ENCODE assay signal across 10 cellular contexts in the genomic region with DNA sequence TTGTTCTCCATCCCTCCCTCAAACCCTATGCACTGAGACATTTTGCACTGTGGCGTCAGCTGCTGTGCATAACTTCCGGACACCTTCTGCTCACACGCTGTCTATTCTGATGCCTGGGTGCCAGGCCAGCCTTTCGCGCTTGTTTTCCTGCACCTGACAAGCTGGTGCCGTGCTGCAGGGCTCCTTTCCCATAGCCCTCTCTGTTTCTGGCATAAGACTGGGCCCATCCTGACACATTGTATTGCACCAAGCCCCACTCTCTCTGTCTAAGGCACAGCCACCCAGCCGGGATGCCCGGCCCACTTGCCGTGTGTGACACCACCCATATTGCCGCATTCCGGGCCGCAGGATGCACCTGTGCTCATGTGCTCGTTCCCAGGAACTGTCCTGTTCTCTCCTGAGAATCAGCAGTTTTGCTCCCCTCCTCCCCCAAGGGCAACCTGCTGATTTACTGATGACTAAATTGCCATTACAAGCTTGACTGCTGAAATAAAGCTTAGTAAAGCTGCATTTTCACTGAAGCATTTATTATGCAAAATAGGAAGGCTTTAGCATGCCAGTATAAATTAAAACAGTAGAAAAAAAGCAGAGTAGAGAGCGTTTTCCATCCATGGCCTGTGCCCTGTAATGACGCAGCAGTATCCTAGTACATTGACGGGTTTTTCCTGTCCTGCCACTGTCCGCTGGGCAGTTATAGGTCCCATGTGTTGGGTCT.
DNase-seq lines count a peak whose midpoint lies in the region; ATAC-seq and TF ChIP-seq lines count a peak whose summit lies in the region.
"Had no signal": no experiment of that assay in that cellular context is flagged by ENCODE, and none has a peak within 500 bp of the region (broad histone marks: within the 10 kb centered on the region; RNA-seq: fewer than 3 reads in every experiment).

No MANE protein-coding gene starts in this region.

- TF ChIP-seq CTCF in GM06990 (IDR thresholded peaks at IDR 0.05; ENCODE audit: insufficient read depth, low read length, poor library complexity, severe bottlenecking): no peak
- no peak for TF ChIP-seq CTCF in MM.1S (IDR thresholded peaks at IDR 0.05; ENCODE audit: low read length)
- TF ChIP-seq CTCF in esophagus squamous epithelium (IDR thresholded peaks at IDR 0.05): no peak

- no peak for TF ChIP-seq POLR2A in esophagus squamous epithelium (IDR thresholded peaks at IDR 0.05)

- H3K4me3 ChIP-seq in GM06990 (replicated peaks; ENCODE audit: low read depth, low read length): no peak overlapping the region
- H3K4me3 ChIP-seq in MM.1S (ENCODE audit: low read length): peak overlapping the region; percentile 24
- no peak overlapping the region for H3K4me3 ChIP-seq in esophagus squamous epithelium
- H3K4me3 ChIP-seq in MG63: no peak overlapping the region
- H3K4me3 ChIP-seq: lung had no signal

- ATAC-seq in GM19468 (IDR thresholded peaks at IDR 0.05; ENCODE audit: extremely low read depth, unreplicated experiment): peak; percentile 22

- WGBS in esophagus squamous epithelium, 2 donors: 63 to 68% methylated on average over 13 to 16 of the region's 17 CpGs

- no peaks in the 10 kb centered on the region for H3K27me3 ChIP-seq in GM06990 (replicated peaks; ENCODE audit: control insufficient read depth, insufficient read depth, low read length)
- H3K27me3 ChIP-seq in MM.1S (replicated peaks; ENCODE audit: insufficient read depth, low read length): no peaks in the 10 kb centered on the region
- H3K27me3 ChIP-seq in esophagus squamous epithelium: no peaks in the 10 kb centered on the region
- H3K27me3 ChIP-seq in MG63: no peaks in the 10 kb centered on the region

- no peaks in the 10 kb centered on the region for H3K9me2 ChIP-seq in MM.1S (replicated peaks; ENCODE audit: insufficient read depth, low read length)

- H3K27ac ChIP-seq in MM.1S (ENCODE audit: low read length): peak overlapping the region; percentile 47
- peak overlapping the region in 3 of 4 donors; percentile 57 to 76 (median 74) for H3K27ac ChIP-seq in esophagus squamous epithelium

- peak overlapping the region; percentile 29 for H2AFZ ChIP-seq in MM.1S (ENCODE audit: low read length)

- no peaks in the 10 kb centered on the region for H3K79me2 ChIP-seq in MM.1S (ENCODE audit: low read length)

- no peaks in the 10 kb centered on the region for H3K9me3 ChIP-seq in MM.1S (replicated peaks; ENCODE audit: insufficient read depth, low read length)
- H3K9me3 ChIP-seq in esophagus squamous epithelium: no peaks in the 10 kb centered on the region
- no peaks in the 10 kb centered on the region for H3K9me3 ChIP-seq in MG63

- peaks cover 25% of the 10 kb centered on the region for H3K4me1 ChIP-seq in MM.1S (ENCODE audit: low read length)
- H3K4me1 ChIP-seq in esophagus squamous epithelium: peaks cover 10 to 50% (median 10%) of the 10 kb centered on the region in 3 donors

- peak overlapping the region; percentile 3; the same call in 1 of the 2 replicates for H3K9ac ChIP-seq in MM.1S (ENCODE audit: low read length)

- intact Hi-C loops in esophagus squamous epithelium (cut with DNase I) (no loop called here), cardiac septum (cut with DNase I) (no loop called here)

- DNase-seq in GM06990 (ENCODE audit: extremely low read depth, insufficient read length) (peak; percentile 41), MM.1S (peak; percentile 77), esophagus squamous epithelium (lab: John Stamatoyannopoulos, UW) (no peak), NCI-H1092 (lab: John Stamatoyannopoulos, UW) (no peak), islet precursor cell (no peak), cardiac septum (ENCODE audit: low spot score) (no peak), MG63 (no peak)
- DNase-seq: NCI-H510A had no signal

- H3K36me3 ChIP-seq in GM06990 (ENCODE audit: control insufficient read depth, insufficient read depth, low read length): no peaks in the 10 kb centered on the region; the same call in 1 of the 2 replicates
- no peaks in the 10 kb centered on the region for H3K36me3 ChIP-seq in MM.1S (replicated peaks; ENCODE audit: insufficient read depth, low read length)
- no peaks in the 10 kb centered on the region for H3K36me3 ChIP-seq in esophagus squamous epithelium
- H3K36me3 ChIP-seq in MG63: no peaks in the 10 kb centered on the region

- H3K4me2 ChIP-seq in MM.1S (ENCODE audit: low read depth, low read length): peak overlapping the region; percentile 62

- H3F3A ChIP-seq in MM.1S (ENCODE audit: insufficient read depth, low read length): peaks cover 7% of the 10 kb centered on the region; the same call in 1 of the 2 replicates

- no peaks in the 10 kb centered on the region for H4K20me1 ChIP-seq in MM.1S (ENCODE audit: insufficient read depth, low read length)

Comparison
In these comparisons a context has a peak if more than half of its experiments do, and no peak if none do; other contexts are left out.
1. DNase-seq: peak in GM06990 (single experiment) and MM.1S (single experiment); none in esophagus squamous epithelium (single experiment), NCI-H1092 (single experiment), islet precursor cell (single experiment), cardiac septum (single experiment) and MG63 (single experiment).